In genomic region chr2:238098854-238099708, GRCh38 we compare ENCODE assay signal across 9 cellular contexts. TPM values are rescaled to one million over a fixed set of nuclear protein-coding genes. Genes with fewer than 3 reads are reported as not detected.
DNase-seq lines count a peak whose midpoint lies in the region; ATAC-seq and TF ChIP-seq lines count a peak whose summit lies in the region.
"Had no signal": no experiment of that assay in that cellular context is flagged by ENCODE, and none has a peak within 500 bp of the region (broad histone marks: within the 10 kb centered on the region; RNA-seq: fewer than 3 reads in every experiment).

No MANE protein-coding gene starts in this region.

- H3K4me2 ChIP-seq in PC-3 (ENCODE audit: low read length) = peak overlapping the region; percentile 55

- CTCF ChIA-PET in PC-3 (lab: Charles Lee) = interaction anchor here (0.5 kb wide), 1 partner anchor 425 kb away, joined by 4 read pairs; no protein-coding TSS in a partner anchor

- POLR2A ChIA-PET in PC-3 (lab: Charles Lee; ENCODE audit: unreplicated experiment) = no interaction called here

- no peaks in the 10 kb centered on the region for H3K27me3 ChIP-seq in PC-3 (ENCODE audit: low read length)

- no peaks in the 10 kb centered on the region for H3K9me3 Mint-ChIP-seq in activated naive CD4-positive, alpha-beta T cell treated with anti-CD3 and anti-CD28 coated beads, Interleukin-2, amount 50 U/mL, for 72 hours
- H3K9me3 Mint-ChIP-seq in immature natural killer cell = no peaks in the 10 kb centered on the region

- peaks cover 5 to 7% of the 10 kb centered on the region in 2 donors for H3K36me3 Mint-ChIP-seq in activated naive CD4-positive, alpha-beta T cell treated with anti-CD3 and anti-CD28 coated beads, Interleukin-2, amount 50 U/mL, for 72 hours
- H3K36me3 Mint-ChIP-seq in immature natural killer cell = peaks cover 0 to 4% (median 0%) of the 10 kb centered on the region in 3 donors

- no peaks in the 10 kb centered on the region for H3K36me3 ChIP-seq in PC-3 (ENCODE audit: low read depth, low read length)

- H3K27me3 Mint-ChIP-seq in immature natural killer cell (ENCODE audit: low read depth in 3 of 3) = no peaks in the 10 kb centered on the region

- no peak overlapping the region for H3K4me3 ChIP-seq in PC-3 (ENCODE audit: low read length)

- H3K4me3 Mint-ChIP-seq in immature natural killer cell = no peak overlapping the region

- peak in 1 of 2 donors; percentile 5 for ATAC-seq in activated naive CD4-positive, alpha-beta T cell treated with anti-CD3 and anti-CD28 coated beads, Interleukin-2, amount 50 U/mL, for 72 hours
- ATAC-seq in PC-3 (peak; percentile 39), left ventricle myocardium superior (peak; percentile 14), HG03135 (IDR thresholded peaks at IDR 0.05; ENCODE audit: unreplicated experiment) (no peak)

- no peak overlapping the region for H3K9ac ChIP-seq in PC-3 (ENCODE audit: low read length)

- peak overlapping the region; percentile 14 to 69 for H3K27ac Mint-ChIP-seq in activated naive CD4-positive, alpha-beta T cell treated with anti-CD3 and anti-CD28 coated beads, Interleukin-2, amount 50 U/mL, for 72 hours
- peak overlapping the region in 1 of 6 donors; percentile 28 for H3K27ac Mint-ChIP-seq in immature natural killer cell

- H3K9me2 ChIP-seq in PC-3 (replicated peaks; ENCODE audit: low read length) = no peaks in the 10 kb centered on the region

- H3K79me2 ChIP-seq in PC-3 (ENCODE audit: low read length) = no peaks in the 10 kb centered on the region

- no peaks in the 10 kb centered on the region for H3K4me1 Mint-ChIP-seq in immature natural killer cell

- no peak for TF ChIP-seq CTCF in PC-3 (conservative IDR thresholded peaks at IDR 0.05; ENCODE audit: low read depth, low read length)

- no peaks in the 10 kb centered on the region for H3F3A ChIP-seq in PC-3 (ENCODE audit: low read length, unreplicated experiment)

- peak overlapping the region; percentile 44; the same call in 1 of the 2 replicates for H2AFZ ChIP-seq in PC-3 (ENCODE audit: low read length)

- no peaks in the 10 kb centered on the region for H4K20me1 ChIP-seq in PC-3 (ENCODE audit: low read length)

- no TSS peak for BruUV-seq in PC-3 (replicated peaks; lab: Mats Ljungman, UMichigan)

- intact Hi-C loops in PC-3 (cut with micrococcal nuclease) (loop anchor here (1.0 kb wide), 1 partner anchor 24 kb away; no protein-coding TSS in a partner anchor), left ventricle myocardium superior (cut with micrococcal nuclease) (no loop called here)

- H3K9me3 ChIP-seq in PC-3 (ENCODE audit: low read length) = no peaks in the 10 kb centered on the region

- peak overlapping the region; percentile 60 for H3K27ac ChIP-seq in PC-3 (ENCODE audit: low read length)

- peak in 1 of 2 donors; percentile 47 for DNase-seq in activated naive CD4-positive, alpha-beta T cell treated with anti-CD3 and anti-CD28 coated beads, Interleukin-2, amount 50 U/mL, for 72 hours (ENCODE audit: low spot score in 2 of 2)
- DNase-seq in activated naive CD4-positive, alpha-beta T cell (lab: John Stamatoyannopoulos, UW) = no peak
- DNase-seq in PC-3 (peak; percentile 50), left ventricle myocardium superior (no peak), medulla oblongata (ENCODE audit: extremely low spot score) (no peak), immature natural killer cell (no peak)
- no peak for DNase-seq in activated CD4-positive, alpha-beta T cell treated with anti-CD3 and anti-CD28 coated beads for 4 hours
- DNase-seq: NCI-H748 treated with DMSO at 0.1 percent for 48 hours had no signal

- peaks cover 11% of the 10 kb centered on the region for H3K4me1 ChIP-seq in PC-3 (ENCODE audit: insufficient read depth, low read length)

RNA-seq across cellular contexts. Expression of gene ESPNL, which starts 1.1 kb away (rescaled TPM):
- under 1 TPM; 0.18 to 0.43 TPM for total RNA-seq in activated naive CD4-positive, alpha-beta T cell treated with anti-CD3 and anti-CD28 coated beads, Interleukin-2, amount 50 U/mL, for 72 hours
- not detected in 2 replicates for total RNA-seq in PC-3 (2014; rRNA removed)
- total RNA-seq in left ventricle myocardium superior = not detected
- polyA plus RNA-seq in immature natural killer cell = not detected

RNA-seq across cellular contexts. Expression of gene SCLY, which starts 38.3 kb away (rescaled TPM):
- 10 to 100 TPM; 58.0 to 75.2 TPM for total RNA-seq in activated naive CD4-positive, alpha-beta T cell treated with anti-CD3 and anti-CD28 coated beads, Interleukin-2, amount 50 U/mL, for 72 hours
- total RNA-seq in PC-3 (2014; rRNA removed) (19.5 and 23.1 TPM in 2 replicates), left ventricle myocardium superior (14.7 TPM)
- 10 to 100 TPM; 12.1 to 15.8 (median 12.8) TPM for polyA plus RNA-seq in immature natural killer cell

RNA-seq across cellular contexts. Expression of gene KLHL30, which starts 39.4 kb away (rescaled TPM):
- not detected for total RNA-seq in activated naive CD4-positive, alpha-beta T cell treated with anti-CD3 and anti-CD28 coated beads, Interleukin-2, amount 50 U/mL, for 72 hours
- total RNA-seq in PC-3 (2014; rRNA removed) (not detected in 2 replicates), left ventricle myocardium superior (22.0 TPM)
- polyA plus RNA-seq in immature natural killer cell = not detected

RNA-seq across cellular contexts. Expression of gene ERFE, which starts 59.7 kb away (rescaled TPM):
- total RNA-seq in activated naive CD4-positive, alpha-beta T cell treated with anti-CD3 and anti-CD28 coated beads, Interleukin-2, amount 50 U/mL, for 72 hours = under 1 TPM in 1 of 2 donors, not detected in 1; 0.60 TPM
- total RNA-seq in PC-3 (2014; rRNA removed) (7.4 and 8.5 TPM in 2 replicates), left ventricle myocardium superior (not detected)
- polyA plus RNA-seq in immature natural killer cell = 1 to 10 TPM; 4.6 to 6.2 (median 5.7) TPM

Comparison
In these comparisons a context has a peak if more than half of its experiments do, and no peak if none do; other contexts are left out.
1. RNA of gene KLHL30, which starts 39.4 kb away (total RNA-seq): 22.0 TPM in left ventricle myocardium superior (single experiment); not detected in activated naive CD4-positive, alpha-beta T cell treated with anti-CD3 and anti-CD28 coated beads, Interleukin-2, amount 50 U/mL, for 72 hours and not detected in PC-3; every median in the first group is over 10 times any median in the second.